In genomic region chr20:32742322-32743236, GRCh38 we compare ENCODE assay signal across 8 cellular contexts. TPM values are rescaled to one million over a fixed set of nuclear protein-coding genes. Genes with fewer than 3 reads are reported as not detected.
DNase-seq lines count a peak whose midpoint lies in the region; ATAC-seq and TF ChIP-seq lines count a peak whose summit lies in the region.

No MANE protein-coding gene starts in this region.

- peak overlapping the region; percentile 99 for H3K4me2 ChIP-seq in HCT116 (ENCODE audit: low read length)

- RAD21 ChIA-PET in HCT116 (lab: Charles Lee; ENCODE audit: low non-redundant PET in 1 of 2, low total read pairs in 2 of 2, uncharacterized antibody in 2 of 2, unreplicated experiment in 2 of 2): interaction anchor here in 1 of 2 experiments (0.6 kb wide), 1 partner anchor 69 kb away, joined by 3 read pairs; the partner anchor contains the start of gene C20orf203

- DNase-seq in A673 (ENCODE audit: low spot score) (no peak), HCT116 (ENCODE audit: low read depth, low spot score) (no peak), heart left ventricle (no peak), sciatic nerve (ENCODE audit: low spot score) (no peak), NCI-H1694 (lab: John Stamatoyannopoulos, UW) (no peak)
- DNase-seq in activated T-cell treated with anti-CD3 and anti-CD28 coated beads, Interleukin-2, amount 50 U/mL, for 48 hours: peak; percentile 51 to 53

- H3K79me2 ChIP-seq in HCT116 (ENCODE audit: insufficient read depth, low read length): no peaks in the 10 kb centered on the region

- no peak for TF ChIP-seq POLR2A in HCT116 (IDR thresholded peaks at IDR 0.05; ENCODE audit: borderline replicate concordance, extremely low read depth, insufficient read depth, insufficient read length)
- no peak for TF ChIP-seq POLR2A in heart left ventricle (IDR thresholded peaks at IDR 0.05)

- intact Hi-C loops in A673 (cut with micrococcal nuclease; ENCODE audit: unreplicated experiment) (no loop called here), HCT116 (cut with micrococcal nuclease) (no loop called here), heart left ventricle (cut with DNase I) (no loop called here), sciatic nerve (cut with DNase I) (no loop called here)

- H3K9me2 ChIP-seq in HCT116 (ENCODE audit: insufficient read depth): no peaks in the 10 kb centered on the region

- peak overlapping the region; percentile 69 for H3K4me3 ChIP-seq in A673 (ENCODE audit: low read depth, low read length, poor library complexity, severe bottlenecking)
- peak overlapping the region; percentile 46 to 68 for H3K4me3 ChIP-seq in HCT116 (replicated peaks in 1 of 2; ENCODE audit: low read depth in 1 of 2, low read length in 2 of 2)
- H3K4me3 ChIP-seq in heart left ventricle: peak overlapping the region; percentile 72 to 98 (median 83)

- H3K27me3 ChIP-seq in A673 (replicated peaks; ENCODE audit: insufficient read depth, low read depth, low read length, poor library complexity) (no peaks in the 10 kb centered on the region), HCT116 (ENCODE audit: insufficient read depth, low read length) (no peaks in the 10 kb centered on the region), heart left ventricle (no peaks in the 10 kb centered on the region)

- H3K4me1 ChIP-seq in A673 (ENCODE audit: insufficient read depth, low read length, poor library complexity, severe bottlenecking) (peaks cover 5% of the 10 kb centered on the region), HCT116 (ENCODE audit: control insufficient read depth in 1 of 2, insufficient read depth in 2 of 2, low read length in 2 of 2) (peaks cover 16 to 35% of the 10 kb centered on the region in 2 experiments), heart left ventricle (peaks cover 0 to 30% (median 13%) of the 10 kb centered on the region in 12 donors)

- peak overlapping the region; percentile 71 for H3K27ac ChIP-seq in A673 (ENCODE audit: low read depth, low read length, poor library complexity, severe bottlenecking)
- H3K27ac ChIP-seq in HCT116 (ENCODE audit: low read depth, low read length): peak overlapping the region; percentile 56; the same call in 1 of the 2 replicates
- peak overlapping the region; percentile 77 to 92 (median 89) for H3K27ac ChIP-seq in heart left ventricle

- ATAC-seq in HCT116 (no peak), heart left ventricle (peak in 3 of 4 donors; percentile 4 to 19 (median 16)), sciatic nerve (peak; percentile 58), GM18502 (IDR thresholded peaks at IDR 0.05; ENCODE audit: poor library complexity, unreplicated experiment) (no peak), HG03135 (IDR thresholded peaks at IDR 0.05; ENCODE audit: unreplicated experiment) (no peak)

- WGBS in heart left ventricle, 4 donors: 10 to 12% (median 10%) methylated on average over 23 to 25 of the region's 25 CpGs

- H3K36me3 ChIP-seq in A673 (ENCODE audit: insufficient read depth, low read length, poor library complexity, severe bottlenecking): no peaks in the 10 kb centered on the region
- H3K36me3 ChIP-seq in HCT116 (ENCODE audit: control insufficient read depth in 1 of 2, insufficient read depth in 2 of 2, low read length in 2 of 2): no peaks in the 10 kb centered on the region
- peaks cover 0 to under 1% (median 0%) of the 10 kb centered on the region in 9 donors for H3K36me3 ChIP-seq in heart left ventricle

- CTCF ChIA-PET in A673 (lab: Charles Lee): interaction anchor here (0.5 kb wide), 1 partner anchor 12 kb away, joined by 9 read pairs; no protein-coding TSS in a partner anchor
- CTCF ChIA-PET in HCT116 (lab: Charles Lee): no interaction called here

- H3K9ac ChIP-seq in HCT116 (ENCODE audit: low read length): peak overlapping the region; percentile 63

- H4K20me1 ChIP-seq in HCT116 (ENCODE audit: insufficient read depth): no peaks in the 10 kb centered on the region

- POLR2A ChIA-PET in A673 (lab: Charles Lee; ENCODE audit: low non-redundant PET): interaction anchor here (0.6 kb wide), 1 partner anchor 25 kb away, joined by 18 read pairs; no protein-coding TSS in a partner anchor
- POLR2A ChIA-PET in HCT116 (lab: Charles Lee): no interaction called here

- TF ChIP-seq CTCF in A673 (conservative IDR thresholded peaks at IDR 0.05; ENCODE audit: low read depth, low read length) (no peak), HCT116 (IDR thresholded peaks at IDR 0.05 in 2 of 3, conservative IDR thresholded peaks at IDR 0.05 in 1 of 3; ENCODE audit: borderline replicate concordance in 1 of 3, insufficient read depth in 1 of 3, low read depth in 2 of 3, low read length in 2 of 3) (no peak), heart left ventricle (IDR thresholded peaks at IDR 0.05) (no peak)

- H3K9me3 ChIP-seq in A673 (ENCODE audit: low read depth, low read length, poor library complexity, severe bottlenecking) (no peaks in the 10 kb centered on the region), HCT116 (ENCODE audit: control insufficient read depth in 1 of 2, insufficient read depth in 1 of 2, low read depth in 1 of 2, low read length in 2 of 2) (no peaks in the 10 kb centered on the region), heart left ventricle (no peaks in the 10 kb centered on the region)

- TF ChIP-seq RAD21 in HCT116 (IDR thresholded peaks at IDR 0.05; ENCODE audit: low read depth): no peak

- H2AFZ ChIP-seq in HCT116 (ENCODE audit: low read depth, low read length, poor library complexity, severe bottlenecking): no peak overlapping the region

- no TSS peak for BruUV-seq in A673 (replicated peaks; lab: Mats Ljungman, UMichigan)
- BruUV-seq in HCT116 (replicated peaks; lab: Mats Ljungman, UMichigan): TSS peak; percentile 46

TF ChIP-seq in HCT116, 20 proteins besides CTCF, POLR2A, EP300 and RAD21:
- TF ChIP-seq TCF7L2 (IDR thresholded peaks at IDR 0.05; ENCODE audit: borderline replicate concordance, extremely low read depth, insufficient read depth, insufficient read length): no peak
- TF ChIP-seq CBX3 (IDR thresholded peaks at IDR 0.05; ENCODE audit: low read depth): no peak
- TF ChIP-seq POLR2AphosphoS5 (IDR thresholded peaks at IDR 0.05; ENCODE audit: low read depth, low read length): no peak
- no peak for TF ChIP-seq SIN3A (IDR thresholded peaks at IDR 0.05; ENCODE audit: low read depth)
- no peak for TF ChIP-seq JUND (IDR thresholded peaks at IDR 0.05)
- no peak for TF ChIP-seq ZNF274 (IDR thresholded peaks at IDR 0.05; ENCODE audit: low read depth, low read length)
- TF ChIP-seq, protein P1, sequence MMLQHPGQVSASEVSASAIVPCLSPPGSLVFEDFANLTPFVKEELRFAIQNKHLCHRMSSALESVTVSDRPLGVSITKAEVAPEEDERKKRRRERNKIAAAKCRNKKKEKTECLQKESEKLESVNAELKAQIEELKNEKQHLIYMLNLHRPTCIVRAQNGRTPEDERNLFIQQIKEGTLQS (IDR thresholded peaks at IDR 0.05): no peak

RNA-seq across cellular contexts. Expression of gene COMMD7, which starts 0.7 kb away (rescaled TPM):
- total RNA-seq in A673 (2021) (20.0 and 23.5 TPM in 2 replicates), HCT116 (2021; ENCODE audit: unreplicated experiment) (13.2 TPM), heart left ventricle (10 to 100 TPM; 30.3 to 47.6 (median 42.4) TPM), sciatic nerve (30.2 TPM)
- 11.1 and 15.3 TPM in 2 replicates for polyA plus RNA-seq in HCT116 (2012)
- polyA plus RNA-seq in heart left ventricle: 10 to 100 TPM; 50.6 to 72.4 TPM

RNA-seq across cellular contexts. Expression of gene DNMT3B, which starts 19.6 kb away (rescaled TPM):
- total RNA-seq in A673 (2021): 3.8 and 5.7 TPM in 2 replicates
- total RNA-seq in HCT116 (2021; ENCODE audit: unreplicated experiment): 22.2 TPM
- 11.3 and 12.7 TPM in 2 replicates for polyA plus RNA-seq in HCT116 (2012)
- 1 to 10 TPM in 1 of 9 donors, under 1 TPM in 8; 0.19 to 1.2 (median 0.50) TPM for total RNA-seq in heart left ventricle
- polyA plus RNA-seq in heart left ventricle: under 1 TPM; 0.43 to 0.69 TPM
- 2.1 TPM for total RNA-seq in sciatic nerve

Comparison
In these comparisons a context has a peak if more than half of its experiments do, and no peak if none do; other contexts are left out.
1. DNase-seq: peak in activated T-cell treated with anti-CD3 and anti-CD28 coated beads, Interleukin-2, amount 50 U/mL, for 48 hours (2 of 2); none in A673 (single experiment), HCT116 (single experiment), heart left ventricle (0 of 5), sciatic nerve (single experiment) and NCI-H1694 (single experiment).
2. ATAC-seq: peak in heart left ventricle (3 of 4) and sciatic nerve (single experiment); none in HCT116 (single experiment), GM18502 (single experiment) and HG03135 (single experiment).
3. Peak in every context shown above with its lines, with median percentiles within 50 percentile points of each other: H3K27ac ChIP-seq and H3K4me3 ChIP-seq.